8 cellular contexts compared by ENCODE assay signal in genomic region chr19:39444598-39445257, GRCh38. TPM values are rescaled to one million over a fixed set of nuclear protein-coding genes. Genes with fewer than 3 reads are reported as not detected.
A peak's percentile ranks its signal among the peaks of the same experiment; 100 is the strongest.
DNase-seq lines count a peak whose midpoint lies in the region; ATAC-seq and TF ChIP-seq lines count a peak whose summit lies in the region.

No MANE protein-coding gene starts in this region.

- DNase-seq in DMS79 treated with DMSO at 0.1 percent for 48 hours (lab: John Stamatoyannopoulos, UW) (peak; percentile 39), DMS79 (lab: John Stamatoyannopoulos, UW) (no peak), heart left ventricle (no peak), gastrocnemius medialis (no peak), NCI-H524 treated with DMSO at 0.1 percent for 48 hours (lab: John Stamatoyannopoulos, UW) (no peak), cerebellar cortex (ENCODE audit: low spot score) (no peak)
- no peak for DNase-seq in activated CD4-positive, alpha-beta memory T cell treated with anti-CD3 and anti-CD28 coated beads for 36 hours

- H3K27me3 ChIP-seq in heart left ventricle = no peaks in the 10 kb centered on the region
- H3K27me3 ChIP-seq in gastrocnemius medialis = no peaks in the 10 kb centered on the region

- H3K4me1 ChIP-seq in heart left ventricle (peaks cover 8 to 50% (median 34%) of the 10 kb centered on the region in 12 donors), gastrocnemius medialis (peaks cover 14 to 29% of the 10 kb centered on the region in 2 donors)

- H3K4me1 Mint-ChIP-seq in activated CD4-positive, alpha-beta memory T cell treated with anti-CD3 and anti-CD28 coated beads for 36 hours (ENCODE audit: low read depth) = peaks cover 43% of the 10 kb centered on the region

- H3K9me3 ChIP-seq in heart left ventricle (no peaks in the 10 kb centered on the region), gastrocnemius medialis (no peaks in the 10 kb centered on the region)

- peak overlapping the region; percentile 98 for H3K4me3 Mint-ChIP-seq in activated CD4-positive, alpha-beta memory T cell treated with anti-CD3 and anti-CD28 coated beads for 36 hours

- H3K36me3 ChIP-seq in heart left ventricle (peaks cover 0 to 21% (median 11%) of the 10 kb centered on the region in 9 donors), gastrocnemius medialis (peaks cover 0 to 4% of the 10 kb centered on the region in 2 donors)

- POLR2A ChIA-PET in activated CD4-positive, alpha-beta memory T cell treated with anti-CD3 and anti-CD28 coated beads for 36 hours (lab: Charles Lee) = interaction anchor here (1.0 to 6.1 kb wide), 9 partner anchors 9 to 102 kb away, joined by 3 to 117 read pairs (median 4); partner anchors contain the start of gene RPS16

- no peaks in the 10 kb centered on the region for H3K27me3 Mint-ChIP-seq in activated CD4-positive, alpha-beta memory T cell treated with anti-CD3 and anti-CD28 coated beads for 36 hours

- peak overlapping the region; percentile 86 to 96 (median 92) for H3K27ac ChIP-seq in heart left ventricle
- peak overlapping the region; percentile 89 to 98 (median 94) for H3K27ac ChIP-seq in gastrocnemius medialis

- TF ChIP-seq CTCF in heart left ventricle (IDR thresholded peaks at IDR 0.05) (no peak), gastrocnemius medialis (IDR thresholded peaks at IDR 0.05 in 4 of 5, conservative IDR thresholded peaks at IDR 0.05 in 1 of 5) (no peak)

- no peak for TF ChIP-seq POLR2A in heart left ventricle (IDR thresholded peaks at IDR 0.05)
- no peak for TF ChIP-seq POLR2A in gastrocnemius medialis (IDR thresholded peaks at IDR 0.05)

- peaks cover 38% of the 10 kb centered on the region for H3K36me3 Mint-ChIP-seq in activated CD4-positive, alpha-beta memory T cell treated with anti-CD3 and anti-CD28 coated beads for 36 hours

- peak; percentile 2 to 21 (median 10) for ATAC-seq in heart left ventricle
- peak; percentile 35 to 39 for ATAC-seq in gastrocnemius medialis
- no peak for ATAC-seq in GM21717 (IDR thresholded peaks at IDR 0.05; ENCODE audit: unreplicated experiment)

- peak overlapping the region; percentile 99 for H3K27ac Mint-ChIP-seq in activated CD4-positive, alpha-beta memory T cell treated with anti-CD3 and anti-CD28 coated beads for 36 hours

- CTCF ChIA-PET in activated CD4-positive, alpha-beta memory T cell treated with anti-CD3 and anti-CD28 coated beads for 36 hours (lab: Charles Lee) = interaction anchor here (0.6 to 1.1 kb wide), 4 partner anchors 41 to 106 kb away, joined by 3 read pairs; no protein-coding TSS in a partner anchor

- H3K4me3 ChIP-seq in heart left ventricle (peak overlapping the region; percentile 65 to 98 (median 86)), gastrocnemius medialis (peak overlapping the region; percentile 74 to 99 (median 86))

- in situ Hi-C loops in gastrocnemius medialis (cut with MboI; ENCODE audit: low sequenced_read_pairs in 4 of 4) = loop anchor here in 2 of 4 donors (25.0 kb wide), 2 partner anchors 93 to 393 kb away; partner anchors contain the start of genes DYRK1B (in 2 of the 2), FBL (in 2 of the 2), EID2 (in 1 of the 2) and EID2B (in 1 of the 2)

- WGBS in heart left ventricle, 4 donors = 4 to 8% (median 5%) methylated on average over 20 of the region's 20 CpGs

- no peaks in the 10 kb centered on the region for H3K9me3 Mint-ChIP-seq in activated CD4-positive, alpha-beta memory T cell treated with anti-CD3 and anti-CD28 coated beads for 36 hours

- intact Hi-C loops in activated CD4-positive, alpha-beta memory T cell treated with anti-CD3 and anti-CD28 coated beads for 36 hours (cut with micrococcal nuclease) = loop anchor here (1.0 to 2.0 kb wide), 6 partner anchors 8 to 234 kb away; partner anchors contain the start of genes MED29, PAF1, PLEKHG2 and TIMM50
- intact Hi-C loops in heart left ventricle (cut with DNase I) = loop anchor here in 7 of 10 donors (1.0 to 10.0 kb wide), 7 partner anchors 8 to 228 kb away; partner anchors contain the start of genes EID2B (in 4 of the 7), MED29 (in 2 of the 7), PAF1 (in 2 of the 7) and PLEKHG2 (in 1 of the 7)
- intact Hi-C loops in gastrocnemius medialis (cut with DNase I; ENCODE audit: low total_unique reads) = loop anchor here (1.0 to 10.0 kb wide), 6 partner anchors 8 to 230 kb away; partner anchors contain the start of genes PLEKHG2 and SAMD4B

RNA-seq across cellular contexts. Expression of gene SUPT5H, which starts 0.7 kb away (rescaled TPM):
- total RNA-seq in activated CD4-positive, alpha-beta memory T cell treated with anti-CD3 and anti-CD28 coated beads for 36 hours = 100 to 1,000 TPM; 180 to 183 TPM
- total RNA-seq in heart left ventricle (100 to 1,000 TPM in 1 of 9 donors, 10 to 100 TPM in 8; 64.2 to 113 (median 81.7) TPM), gastrocnemius medialis (100 to 1,000 TPM in 2 of 4 donors, 10 to 100 TPM in 2; 60.7 to 148 (median 108) TPM)
- polyA plus RNA-seq in heart left ventricle = 100 to 1,000 TPM in 1 of 2 donors, 10 to 100 TPM in 1; 63.8 to 112 TPM

RNA-seq across cellular contexts. Expression of gene RPS16, which starts 9.0 kb away (rescaled TPM):
- total RNA-seq in activated CD4-positive, alpha-beta memory T cell treated with anti-CD3 and anti-CD28 coated beads for 36 hours = 1,000 to 10,000 TPM; 3,682 to 3,746 TPM
- 1,000 to 10,000 TPM in 7 of 9 donors, 100 to 1,000 TPM in 2; 617 to 1,566 (median 1,374) TPM for total RNA-seq in heart left ventricle
- 1,000 to 10,000 TPM; 1,266 to 2,656 TPM for polyA plus RNA-seq in heart left ventricle
- total RNA-seq in gastrocnemius medialis = 1,000 to 10,000 TPM; 1,066 to 1,636 (median 1,467) TPM

RNA-seq across cellular contexts. Expression of gene PLEKHG2, which starts 32.3 kb away (rescaled TPM):
- total RNA-seq in activated CD4-positive, alpha-beta memory T cell treated with anti-CD3 and anti-CD28 coated beads for 36 hours = 10 to 100 TPM; 74.9 to 80.6 TPM
- total RNA-seq in heart left ventricle (10 to 100 TPM in 8 of 9 donors, 1 to 10 TPM in 1; 9.2 to 38.5 (median 14.6) TPM), gastrocnemius medialis (1 to 10 TPM; 1.3 to 3.6 (median 3.3) TPM)
- polyA plus RNA-seq in heart left ventricle = 10 to 100 TPM in 1 of 2 donors, 1 to 10 TPM in 1; 8.9 to 11.7 TPM

RNA-seq across cellular contexts. Expression of gene TIMM50, which starts 35.9 kb away (rescaled TPM):
- total RNA-seq in activated CD4-positive, alpha-beta memory T cell treated with anti-CD3 and anti-CD28 coated beads for 36 hours = 10 to 100 TPM; 83.1 to 86.7 TPM
- total RNA-seq in heart left ventricle = 10 to 100 TPM; 66.0 to 91.3 (median 77.3) TPM
- 100 to 1,000 TPM; 103 to 106 TPM for polyA plus RNA-seq in heart left ventricle
- total RNA-seq in gastrocnemius medialis = 10 to 100 TPM; 66.9 to 97.6 (median 85.6) TPM

RNA-seq across cellular contexts. Expression of gene ZFP36, which starts 38.1 kb away (rescaled TPM):
- 100 to 1,000 TPM; 104 to 118 TPM for total RNA-seq in activated CD4-positive, alpha-beta memory T cell treated with anti-CD3 and anti-CD28 coated beads for 36 hours
- total RNA-seq in heart left ventricle (100 to 1,000 TPM in 2 of 9 donors, 10 to 100 TPM in 7; 16.1 to 145 (median 51.1) TPM), gastrocnemius medialis (100 to 1,000 TPM in 2 of 4 donors, 10 to 100 TPM in 2; 72.2 to 202 (median 132) TPM)
- 10 to 100 TPM; 45.8 to 65.1 TPM for polyA plus RNA-seq in heart left ventricle
